18 cellular contexts compared by ENCODE assay signal in genomic region chr7:45294559-45294958, GRCh38.
DNase-seq lines count a peak whose midpoint lies in the region; ATAC-seq, FAIRE-seq and TF ChIP-seq lines count a peak whose summit lies in the region.
"Had no signal": no experiment of that assay in that cellular context is flagged by ENCODE, and none has a peak within 500 bp of the region (broad histone marks: within the 10 kb centered on the region; RNA-seq: fewer than 3 reads in every experiment).

No MANE protein-coding gene starts in this region.

- peaks cover 6% of the 10 kb centered on the region for H3K27me3 Mint-ChIP-seq in neural progenitor cell (ENCODE audit: insufficient read depth, low read depth)

- intact Hi-C loops in esophagus muscularis mucosa (cut with DNase I) (no loop called here), left ventricle myocardium inferior (cut with micrococcal nuclease) (no loop called here)

- H3F3A ChIP-seq in neural progenitor cell (ENCODE audit: low read depth), result no peaks in the 10 kb centered on the region

- H3K27ac ChIP-seq in esophagus muscularis mucosa (replicated peaks in 1 of 4) (no peak overlapping the region), left ventricle myocardium inferior (replicated peaks) (peak overlapping the region; percentile 75), neural progenitor cell (no peak overlapping the region)
- H3K27ac ChIP-seq: HL-60 had no signal

- in situ Hi-C loops in G401 (cut with HindIII; ENCODE audit: low sequenced_read_pairs), result no loop called here

- H3K79me2 ChIP-seq in neural progenitor cell (ENCODE audit: low read depth), result no peaks in the 10 kb centered on the region

- H3K4me1 ChIP-seq in esophagus muscularis mucosa (peaks cover 0 to 14% (median 0%) of the 10 kb centered on the region in 4 donors), left ventricle myocardium inferior (peaks cover 39% of the 10 kb centered on the region), neural progenitor cell (no peaks in the 10 kb centered on the region)
- H3K4me1 ChIP-seq: BE2C had no signal

- ATAC-seq in HG03457 (IDR thresholded peaks at IDR 0.05; ENCODE audit: unreplicated experiment), result no peak
- ATAC-seq: GM12878 had no signal

- peaks cover 7% of the 10 kb centered on the region for H3K9me3 Mint-ChIP-seq in neural progenitor cell

- DNase-seq in NCI-H82 (lab: John Stamatoyannopoulos, UW) (peak; percentile 64), NCI-H82 treated with DMSO at 0.1 percent for 48 hours (lab: John Stamatoyannopoulos, UW; ENCODE audit: unreplicated experiment) (no peak), G401 (ENCODE audit: low spot score) (peak; percentile 65), esophagus muscularis mucosa (ENCODE audit: extremely low spot score) (peak; percentile 68), left ventricle myocardium inferior (peak; percentile 63), D721Med (ENCODE audit: insufficient read length, low spot score) (no peak), neural progenitor cell (ENCODE audit: low spot score) (no peak)
- DNase-seq: 8988T; BE2C; CD4-positive, CD25-positive, alpha-beta regulatory T cell; CD8-positive, alpha-beta memory T cell; COR-L47; DMS79 treated with DMSO at 0.1 percent for 48 hours; H9 had no signal

- no peak overlapping the region for H3K27ac Mint-ChIP-seq in neural progenitor cell
- H3K27ac Mint-ChIP-seq: CD8-positive, alpha-beta memory T cell; H9 had no signal

- H3K9me3 ChIP-seq in esophagus muscularis mucosa (no peaks in the 10 kb centered on the region), left ventricle myocardium inferior (replicated peaks) (no peaks in the 10 kb centered on the region), neural progenitor cell (ENCODE audit: low read depth) (no peaks in the 10 kb centered on the region)
- H3K9me3 ChIP-seq: BE2C had no signal

- no peak overlapping the region for H3K4me3 ChIP-seq in esophagus muscularis mucosa
- no peak overlapping the region for H3K4me3 ChIP-seq in left ventricle myocardium inferior
- no peak overlapping the region for H3K4me3 ChIP-seq in neural progenitor cell
- H3K4me3 ChIP-seq: GM12878 had no signal

- H3K4me2 ChIP-seq in neural progenitor cell, result no peak overlapping the region

- no peaks in the 10 kb centered on the region for H3K36me3 ChIP-seq in esophagus muscularis mucosa
- H3K36me3 ChIP-seq in left ventricle myocardium inferior, result no peaks in the 10 kb centered on the region
- no peaks in the 10 kb centered on the region for H3K36me3 ChIP-seq in neural progenitor cell
- H3K36me3 ChIP-seq: BE2C had no signal

- H3K4me1 Mint-ChIP-seq in neural progenitor cell, result peaks cover 11% of the 10 kb centered on the region
- H3K4me1 Mint-ChIP-seq: CD4-positive, CD25-positive, alpha-beta regulatory T cell; CD8-positive, alpha-beta memory T cell had no signal

- 87% methylated on average over 4 of the region's 4 CpGs for WGBS in esophagus muscularis mucosa

- no peak overlapping the region for H2AFZ ChIP-seq in neural progenitor cell (replicated peaks)

- H3K27me3 ChIP-seq in esophagus muscularis mucosa (no peaks in the 10 kb centered on the region), left ventricle myocardium inferior (ENCODE audit: low read depth) (no peaks in the 10 kb centered on the region), neural progenitor cell (no peaks in the 10 kb centered on the region)
- H3K27me3 ChIP-seq: BE2C had no signal

- no peak for TF ChIP-seq EP300 in esophagus muscularis mucosa (IDR thresholded peaks at IDR 0.05)

- no peak for FAIRE-seq in D721Med (lab: Jason Lieb, UNC)
- FAIRE-seq: GM12878, H1 had no signal

- no peak overlapping the region for H3K4me3 Mint-ChIP-seq in neural progenitor cell
- H3K4me3 Mint-ChIP-seq: CD4-positive, CD25-positive, alpha-beta regulatory T cell; CD8-positive, alpha-beta memory T cell; H9 had no signal

- H3K36me3 Mint-ChIP-seq in neural progenitor cell, result no peaks in the 10 kb centered on the region
- H3K36me3 Mint-ChIP-seq: CD4-positive, CD25-positive, alpha-beta regulatory T cell; CD8-positive, alpha-beta memory T cell had no signal

- H3K9ac ChIP-seq in neural progenitor cell, result no peak overlapping the region

- TF ChIP-seq POLR2A in esophagus muscularis mucosa (IDR thresholded peaks at IDR 0.05; ENCODE audit: low read depth), result no peak

- H4K20me1 ChIP-seq in neural progenitor cell (ENCODE audit: low read depth), result no peaks in the 10 kb centered on the region

- TF ChIP-seq CTCF in esophagus muscularis mucosa (IDR thresholded peaks at IDR 0.05) (no peak), left ventricle myocardium inferior (IDR thresholded peaks at IDR 0.05; ENCODE audit: borderline replicate concordance) (no peak), D721Med (IDR thresholded peaks at IDR 0.05; ENCODE audit: insufficient read depth, missing control alignments) (no peak), neural progenitor cell (IDR thresholded peaks at IDR 0.05) (no peak)

Comparison
In these comparisons a context has a peak if more than half of its experiments do, and no peak if none do; other contexts are left out.
1. DNase-seq: peak in NCI-H82 (single experiment), G401 (single experiment), esophagus muscularis mucosa (single experiment) and left ventricle myocardium inferior (single experiment); none in NCI-H82 treated with DMSO at 0.1 percent for 48 hours (single experiment), D721Med (single experiment) and neural progenitor cell (single experiment).